In the genomic region with DNA sequence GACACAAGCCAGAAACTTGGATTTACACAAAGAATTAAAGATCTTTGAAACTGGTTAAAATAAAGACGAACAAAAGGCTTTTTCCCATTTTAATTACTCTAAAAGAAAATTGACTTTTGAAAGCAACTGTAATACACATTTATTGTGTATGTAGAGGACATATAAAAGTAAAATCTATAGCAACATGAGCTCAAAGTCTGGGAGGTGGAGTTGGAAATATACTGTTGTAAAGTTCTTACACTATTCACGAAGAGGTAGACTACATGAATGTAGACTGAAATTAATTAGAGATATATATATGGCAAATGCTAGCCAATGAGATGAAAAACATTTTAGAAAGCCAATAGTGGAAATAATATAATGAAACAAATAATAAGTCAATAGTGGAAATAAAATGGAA, we compare ENCODE assay signal across 9 cellular contexts.
"Had no signal": no experiment of that assay in that cellular context is flagged by ENCODE, and none has a peak within 500 bp of the region (broad histone marks: within the 10 kb centered on the region; RNA-seq: fewer than 3 reads in every experiment).

No MANE protein-coding gene starts in this region.

- H3K36me3 ChIP-seq: HAP-1 had no signal

- H3K27me3 Mint-ChIP-seq: IgD-negative memory B cell had no signal

- ATAC-seq: HCT116, HepG2 had no signal

- H3K9ac ChIP-seq: GM23248 had no signal

- H3K4me3 Mint-ChIP-seq: HFFc6, IgD-negative memory B cell had no signal

- H3K4me1 ChIP-seq: HAP-1 had no signal

- H3K9me3 Mint-ChIP-seq: HFFc6 had no signal

- H3K4me1 Mint-ChIP-seq: IgD-negative memory B cell had no signal

- FAIRE-seq: HepG2 had no signal

- H2AFZ ChIP-seq: GM23248 had no signal

- H3K9me3 ChIP-seq: HAP-1 had no signal

- H3K27ac ChIP-seq: GM23248, HL-60 had no signal

- DNase-seq: GM23248, GOT3, H7, HFFc6 had no signal

- H3K27ac Mint-ChIP-seq: HFFc6, IgD-negative memory B cell had no signal

- H3K4me3 ChIP-seq: GM23248, HAP-1 had no signal
